ENCODE assay signal across 5 cellular contexts in genomic region chr7:76592683-76593082, GRCh38. TPM values are rescaled to one million over a fixed set of nuclear protein-coding genes. Genes with fewer than 3 reads are reported as not detected.
"Had no signal": no experiment of that assay in that cellular context is flagged by ENCODE, and none has a peak within 500 bp of the region (broad histone marks: within the 10 kb centered on the region; RNA-seq: fewer than 3 reads in every experiment).

No MANE protein-coding gene starts in this region.

RNA-seq across cellular contexts. Expression of gene SPDYE16, which starts 49.6 kb away (rescaled TPM):
- total RNA-seq: fibroblast of villous mesenchyme, lung microvascular endothelial cell, osteocyte, pulmonary artery endothelial cell had no signal
- polyA plus RNA-seq: naive thymus-derived CD8-positive, alpha-beta T cell had no signal
